10 cellular contexts compared by ENCODE assay signal in genomic region chr4:128832253-128832641, GRCh38. TPM values are rescaled to one million over a fixed set of nuclear protein-coding genes. Genes with fewer than 3 reads are reported as not detected.
DNase-seq lines count a peak whose midpoint lies in the region; ATAC-seq and TF ChIP-seq lines count a peak whose summit lies in the region.
"Had no signal": no experiment of that assay in that cellular context is flagged by ENCODE, and none has a peak within 500 bp of the region (broad histone marks: within the 10 kb centered on the region; RNA-seq: fewer than 3 reads in every experiment).

No MANE protein-coding gene starts in this region.

- H3K9ac ChIP-seq in rectal smooth muscle tissue (ENCODE audit: low read length): no peak overlapping the region

- DNase-seq in caudate nucleus (lab: John Stamatoyannopoulos, UW) (no peak), uterus (no peak), NOMO-1 treated with dmso at 0.1 percent for 144 hours (lab: John Stamatoyannopoulos, UW; ENCODE audit: unreplicated experiment) (no peak), NCI-H2227 (lab: John Stamatoyannopoulos, UW; ENCODE audit: unreplicated experiment) (no peak), breast epithelium (ENCODE audit: low spot score in 2 of 2) (no peak)
- DNase-seq: DMS79, SIG-M5 had no signal

- H3K27ac ChIP-seq in caudate nucleus (ENCODE audit: low read depth, low read length) (peak overlapping the region; percentile 15), rectal smooth muscle tissue (ENCODE audit: low read depth, low read length) (peak overlapping the region; percentile 48), uterus (no peak overlapping the region), breast epithelium (no peak overlapping the region)

- ATAC-seq in GM19043 (IDR thresholded peaks at IDR 0.05; ENCODE audit: low read depth, unreplicated experiment): peak; percentile 8
- peak; percentile 3 for ATAC-seq in HG02981 (IDR thresholded peaks at IDR 0.05; ENCODE audit: unreplicated experiment)

- no peaks in the 10 kb centered on the region for H3K9me3 ChIP-seq in uterus
- H3K9me3 ChIP-seq in breast epithelium: no peaks in the 10 kb centered on the region

- peaks cover 32% of the 10 kb centered on the region for H3K4me1 ChIP-seq in rectal smooth muscle tissue (ENCODE audit: control insufficient read depth, insufficient read depth, low read length)
- H3K4me1 ChIP-seq in uterus: no peaks in the 10 kb centered on the region
- peaks cover 4 to 11% of the 10 kb centered on the region in 2 donors for H3K4me1 ChIP-seq in breast epithelium

- TF ChIP-seq CTCF in uterus (IDR thresholded peaks at IDR 0.05) (no peak), breast epithelium (IDR thresholded peaks at IDR 0.05) (no peak)

- H3K4me3 ChIP-seq in rectal smooth muscle tissue (ENCODE audit: low read length) (no peak overlapping the region), uterus (no peak overlapping the region), breast epithelium (no peak overlapping the region)

- no peaks in the 10 kb centered on the region for H3K36me3 ChIP-seq in rectal smooth muscle tissue (ENCODE audit: control insufficient read depth, insufficient read depth, low read length)
- H3K36me3 ChIP-seq in uterus: no peaks in the 10 kb centered on the region
- no peaks in the 10 kb centered on the region for H3K36me3 ChIP-seq in breast epithelium

- no peak for TF ChIP-seq POLR2A in uterus (IDR thresholded peaks at IDR 0.05)
- no peak for TF ChIP-seq POLR2A in breast epithelium (IDR thresholded peaks at IDR 0.05)

- no peaks in the 10 kb centered on the region for H3K27me3 ChIP-seq in rectal smooth muscle tissue (ENCODE audit: control insufficient read depth, insufficient read depth, low read length)
- no peaks in the 10 kb centered on the region for H3K27me3 ChIP-seq in uterus
- H3K27me3 ChIP-seq in breast epithelium: no peaks in the 10 kb centered on the region

- intact Hi-C loops in uterus (cut with DNase I; ENCODE audit: low total_unique reads): no loop called here
- intact Hi-C loops in breast epithelium (cut with DNase I; ENCODE audit: low total_unique reads): no loop called here

RNA-seq across cellular contexts. Expression of gene JADE1, which starts 22.7 kb away (rescaled TPM):
- 10 to 100 TPM; 18.7 to 50.2 (median 35.7) TPM for total RNA-seq in uterus
- total RNA-seq in breast epithelium: 10 to 100 TPM; 51.2 to 86.7 (median 62.6) TPM

Comparison
In these comparisons a context has a peak if more than half of its experiments do, and no peak if none do; other contexts are left out.
1. H3K27ac ChIP-seq: peak in caudate nucleus (single experiment) and rectal smooth muscle tissue (single experiment); none in uterus (0 of 2) and breast epithelium (0 of 2).